ENCODE assay signal across 14 cellular contexts in the genomic region with DNA sequence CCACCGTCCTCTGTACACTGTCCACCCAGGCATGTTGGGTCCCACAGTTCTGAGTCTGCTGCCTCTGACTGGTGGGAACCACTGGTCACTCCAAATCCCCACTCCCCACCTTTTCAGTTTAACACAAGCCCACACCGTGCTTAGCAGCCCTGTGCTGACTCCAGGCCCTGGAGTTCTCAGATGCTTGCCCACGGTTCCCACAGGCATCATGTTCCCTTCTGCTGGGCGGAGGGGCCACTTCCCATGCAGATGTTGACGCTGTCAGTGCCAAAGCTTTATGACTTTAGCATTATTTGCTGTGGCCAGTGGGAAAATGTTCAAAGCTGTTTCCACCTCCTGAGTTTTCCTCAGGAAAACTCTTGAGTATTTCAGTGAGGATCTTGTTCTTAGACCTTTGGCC.
A peak's percentile ranks its signal among the peaks of the same experiment; 100 is the strongest.
DNase-seq lines count a peak whose midpoint lies in the region; ATAC-seq and TF ChIP-seq lines count a peak whose summit lies in the region.
"Had no signal": no experiment of that assay in that cellular context is flagged by ENCODE, and none has a peak within 500 bp of the region (broad histone marks: within the 10 kb centered on the region; RNA-seq: fewer than 3 reads in every experiment).

No MANE protein-coding gene starts in this region.

- H3K27me3 ChIP-seq in esophagus muscularis mucosa, result no peaks in the 10 kb centered on the region
- H3K27me3 ChIP-seq in neuronal stem cell (ENCODE audit: control insufficient read depth in 3 of 3, insufficient read depth in 3 of 3, low read depth in 1 of 3, low read length in 3 of 3), result no peaks in the 10 kb centered on the region
- H3K27me3 ChIP-seq: BLaER1 treated with 17β-estradiol and CSF1 and Interleukin-3, amounts not matched to agents 10 nM and 100 nM had no signal

- no peak overlapping the region for H2AFZ ChIP-seq in neuronal stem cell (ENCODE audit: low read length)

- H3K4me1 ChIP-seq in esophagus muscularis mucosa, result no peaks in the 10 kb centered on the region
- H3K4me1 ChIP-seq in neuronal stem cell (ENCODE audit: control insufficient read depth in 2 of 2, insufficient read depth in 1 of 2, low read depth in 1 of 2, low read length in 2 of 2), result peaks cover 0 to 4% of the 10 kb centered on the region in 2 donors
- H3K4me1 ChIP-seq: HAP-1 had no signal

- TF ChIP-seq EP300 in esophagus muscularis mucosa (IDR thresholded peaks at IDR 0.05), result no peak

- H2BK12ac ChIP-seq in neuronal stem cell (ENCODE audit: low read length), result no peak overlapping the region

- 77% methylated on average over 4 of the region's 5 CpGs for WGBS in esophagus muscularis mucosa
- WGBS in neuronal stem cell (ENCODE audit: extremely low coverage in 2 of 2, insufficient read length in 2 of 2, insufficient replicate concordance in 1 of 2), 2 donors, result no CpG with 5 or more reads among the region's 5 CpGs

- H3K9me3 ChIP-seq in esophagus muscularis mucosa (no peaks in the 10 kb centered on the region), neuronal stem cell (replicated peaks in 1 of 2; ENCODE audit: control insufficient read depth in 2 of 2, insufficient read depth in 1 of 2, low read depth in 1 of 2, low read length in 2 of 2) (no peaks in the 10 kb centered on the region)
- H3K9me3 ChIP-seq: BLaER1 treated with 17β-estradiol and CSF1 and Interleukin-3, amounts not matched to agents 10 nM and 100 nM; HAP-1 had no signal

- H3K4me1 Mint-ChIP-seq in activated naive CD8-positive, alpha-beta T cell treated with anti-CD3 and anti-CD28 coated beads, Interleukin-2, amount 50 U/mL, for 24 hours, result no peaks in the 10 kb centered on the region
- no peaks in the 10 kb centered on the region for H3K4me1 Mint-ChIP-seq in activated naive CD8-positive, alpha-beta T cell treated with anti-CD3 and anti-CD28 coated beads for 36 hours
- H3K4me1 Mint-ChIP-seq in effector memory CD8-positive, alpha-beta T cell (ENCODE audit: low read depth in 2 of 2), result no peaks in the 10 kb centered on the region

- H3K36me3 Mint-ChIP-seq in activated naive CD8-positive, alpha-beta T cell treated with anti-CD3 and anti-CD28 coated beads, Interleukin-2, amount 50 U/mL, for 24 hours (ENCODE audit: low read depth), result no peaks in the 10 kb centered on the region
- H3K36me3 Mint-ChIP-seq in activated naive CD8-positive, alpha-beta T cell treated with anti-CD3 and anti-CD28 coated beads for 36 hours, result no peaks in the 10 kb centered on the region
- H3K36me3 Mint-ChIP-seq in effector memory CD8-positive, alpha-beta T cell (ENCODE audit: insufficient read depth), result no peaks in the 10 kb centered on the region
- H3K36me3 Mint-ChIP-seq: CD4-positive, CD25-positive, alpha-beta regulatory T cell had no signal

- H3K23ac ChIP-seq in neuronal stem cell (ENCODE audit: low read depth, low read length, poor library complexity), result no peak overlapping the region

- H3K27ac Mint-ChIP-seq in activated naive CD8-positive, alpha-beta T cell treated with anti-CD3 and anti-CD28 coated beads, Interleukin-2, amount 50 U/mL, for 24 hours, result no peak overlapping the region
- H3K27ac Mint-ChIP-seq in activated naive CD8-positive, alpha-beta T cell treated with anti-CD3 and anti-CD28 coated beads for 36 hours, result no peak overlapping the region
- H3K27ac Mint-ChIP-seq in effector memory CD8-positive, alpha-beta T cell, result no peak overlapping the region
- H3K27ac Mint-ChIP-seq: CD4-positive, CD25-positive, alpha-beta regulatory T cell; HFFc6 had no signal

- H2BK120ac ChIP-seq in neuronal stem cell (ENCODE audit: low read depth, low read length), result no peak overlapping the region

- H3K9ac ChIP-seq in neuronal stem cell (ENCODE audit: low read depth, low read length, poor library complexity), result no peak overlapping the region
- H3K9ac ChIP-seq: BLaER1 treated with 17β-estradiol and CSF1 and Interleukin-3, amounts not matched to agents 10 nM and 100 nM had no signal

- peak overlapping the region; percentile 7 for H3K18ac ChIP-seq in neuronal stem cell (ENCODE audit: low read length)

- H3K27me3 Mint-ChIP-seq in activated naive CD8-positive, alpha-beta T cell treated with anti-CD3 and anti-CD28 coated beads, Interleukin-2, amount 50 U/mL, for 24 hours, result no peaks in the 10 kb centered on the region
- peaks cover under 1% of the 10 kb centered on the region for H3K27me3 Mint-ChIP-seq in activated naive CD8-positive, alpha-beta T cell treated with anti-CD3 and anti-CD28 coated beads for 36 hours
- H3K27me3 Mint-ChIP-seq in effector memory CD8-positive, alpha-beta T cell, result no peaks in the 10 kb centered on the region

- TF ChIP-seq POLR2A in esophagus muscularis mucosa (IDR thresholded peaks at IDR 0.05; ENCODE audit: low read depth), result no peak

- no peak for TF ChIP-seq CTCF in esophagus muscularis mucosa (IDR thresholded peaks at IDR 0.05)

- no peak overlapping the region for H2BK5ac ChIP-seq in neuronal stem cell (ENCODE audit: low read length)

- no peaks in the 10 kb centered on the region for H3K79me1 ChIP-seq in neuronal stem cell (ENCODE audit: low read depth, low read length)

- H2AK5ac ChIP-seq in neuronal stem cell (ENCODE audit: low read depth, low read length), result no peak overlapping the region

- peak; percentile 33 for ATAC-seq in activated naive CD8-positive, alpha-beta T cell treated with anti-CD3 and anti-CD28 coated beads, Interleukin-2, amount 50 U/mL, for 24 hours
- no peak for ATAC-seq in effector memory CD8-positive, alpha-beta T cell (replicated peaks)

- H3K27ac ChIP-seq in esophagus muscularis mucosa (replicated peaks in 1 of 4) (no peak overlapping the region), neuronal stem cell (replicated peaks; ENCODE audit: low read length) (no peak overlapping the region)
- H3K27ac ChIP-seq: BLaER1 treated with 17β-estradiol and CSF1 and Interleukin-3, amounts not matched to agents 10 nM and 100 nM had no signal

- no peak overlapping the region for H3K4ac ChIP-seq in neuronal stem cell (ENCODE audit: low read length)

- H4K8ac ChIP-seq in neuronal stem cell (ENCODE audit: low read depth, low read length), result no peak overlapping the region

- no peak overlapping the region for H3K4me3 ChIP-seq in esophagus muscularis mucosa
- no peak overlapping the region for H3K4me3 ChIP-seq in neuronal stem cell (ENCODE audit: low read length in 2 of 2)
- H3K4me3 ChIP-seq: BLaER1 treated with 17β-estradiol and CSF1 and Interleukin-3, amounts not matched to agents 10 nM and 100 nM; HAP-1 had no signal

- H3K9me3 Mint-ChIP-seq in activated naive CD8-positive, alpha-beta T cell treated with anti-CD3 and anti-CD28 coated beads, Interleukin-2, amount 50 U/mL, for 24 hours, result no peaks in the 10 kb centered on the region
- H3K9me3 Mint-ChIP-seq in activated naive CD8-positive, alpha-beta T cell treated with anti-CD3 and anti-CD28 coated beads for 36 hours, result no peaks in the 10 kb centered on the region
- H3K9me3 Mint-ChIP-seq in effector memory CD8-positive, alpha-beta T cell, result no peaks in the 10 kb centered on the region
- H3K9me3 Mint-ChIP-seq: HFFc6 had no signal

- H4K91ac ChIP-seq in neuronal stem cell (ENCODE audit: low read depth, low read length, poor library complexity), result no peak overlapping the region

- intact Hi-C loops in esophagus muscularis mucosa (cut with DNase I), result no loop called here

- H3K4me2 ChIP-seq in neuronal stem cell (ENCODE audit: insufficient read depth, low read length, poor library complexity, severe bottlenecking), result no peak overlapping the region
- H3K4me2 ChIP-seq: BLaER1 treated with 17β-estradiol and CSF1 and Interleukin-3, amounts not matched to agents 10 nM and 100 nM had no signal

- H3K36me3 ChIP-seq in esophagus muscularis mucosa, result peaks cover 0 to 30% (median 7%) of the 10 kb centered on the region in 4 donors
- peaks cover 0 to 15% of the 10 kb centered on the region in 2 donors for H3K36me3 ChIP-seq in neuronal stem cell (replicated peaks in 1 of 2; ENCODE audit: control insufficient read depth in 2 of 2, insufficient read depth in 2 of 2, low read length in 2 of 2)
- H3K36me3 ChIP-seq: HAP-1 had no signal

- H3K14ac ChIP-seq in neuronal stem cell (ENCODE audit: low read length), result no peak overlapping the region

- H2BK15ac ChIP-seq in neuronal stem cell (ENCODE audit: low read length), result no peak overlapping the region

- H3K4me3 Mint-ChIP-seq in activated naive CD8-positive, alpha-beta T cell treated with anti-CD3 and anti-CD28 coated beads, Interleukin-2, amount 50 U/mL, for 24 hours, result no peak overlapping the region
- H3K4me3 Mint-ChIP-seq in activated naive CD8-positive, alpha-beta T cell treated with anti-CD3 and anti-CD28 coated beads for 36 hours, result no peak overlapping the region
- no peak overlapping the region for H3K4me3 Mint-ChIP-seq in effector memory CD8-positive, alpha-beta T cell
- H3K4me3 Mint-ChIP-seq: CD4-positive, CD25-positive, alpha-beta regulatory T cell; HFFc6 had no signal

- no peak for DNase-seq in activated naive CD8-positive, alpha-beta T cell treated with anti-CD3 and anti-CD28 coated beads, Interleukin-2, amount 50 U/mL, for 24 hours
- no peak for DNase-seq in activated naive CD8-positive, alpha-beta T cell treated with anti-CD3 and anti-CD28 coated beads for 36 hours
- DNase-seq in esophagus muscularis mucosa (ENCODE audit: extremely low spot score) (peak; percentile 70), neuronal stem cell (ENCODE audit: low spot score) (no peak), NCI-H510A treated with DMSO at 0.1 percent for 48 hours (lab: John Stamatoyannopoulos, UW) (no peak)
- no peak for DNase-seq in effector memory CD8-positive, alpha-beta T cell
- DNase-seq in activated CD4-positive, alpha-beta T cell treated with anti-CD3 and anti-CD28 coated beads, Interleukin-2, amount 50 U/mL, for 1 hour, result no peak
- DNase-seq: ACHN; CD4-positive, CD25-positive, alpha-beta regulatory T cell; DMS53; GF-D8; HFFc6 had no signal
